In the genomic region with DNA sequence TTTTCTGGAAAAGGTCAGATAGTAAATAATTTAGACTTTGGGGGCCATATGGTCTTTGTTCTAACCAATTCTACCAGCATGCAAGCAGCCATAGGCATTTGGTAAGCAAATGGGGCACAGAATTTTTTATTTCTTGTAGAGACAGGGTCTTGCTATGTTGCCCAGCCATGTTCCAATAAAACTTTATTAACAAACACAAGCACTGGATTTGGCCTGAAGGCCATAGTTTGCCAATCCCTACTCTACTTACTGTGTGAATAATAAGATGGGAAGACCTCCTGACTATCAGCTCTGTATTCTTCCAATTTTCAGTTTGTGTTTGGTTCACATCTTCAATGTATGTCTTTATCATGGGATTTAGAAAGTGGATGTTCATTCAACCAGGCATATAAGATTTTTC, we compare ENCODE assay signal across 29 cellular contexts. TPM values are rescaled to one million over a fixed set of nuclear protein-coding genes. Genes with fewer than 3 reads are reported as not detected.
"Had no signal": no experiment of that assay in that cellular context is flagged by ENCODE, and none has a peak within 500 bp of the region (broad histone marks: within the 10 kb centered on the region; RNA-seq: fewer than 3 reads in every experiment).

No MANE protein-coding gene starts in this region.

- DNase-seq: colonic mucosa; cortex of kidney; dermis blood vessel endothelial cell; dorsolateral prefrontal cortex; effector CD4-positive, alpha-beta T cell; effector CD8-positive, alpha-beta T cell; effector memory CD4-positive, alpha-beta T cell; effector memory CD8-positive, alpha-beta T cell; endodermal cell; erythroblast; esophagus squamous epithelium; foreskin fibroblast; foreskin keratinocyte; foreskin melanocyte; gastrocnemius medialis; glutamatergic neuron; head of caudate nucleus; heart left ventricle; heart right ventricle had no signal

- ATAC-seq: effector memory CD8-positive, alpha-beta T cell; esophagus mucosa; foreskin keratinocyte; gastrocnemius medialis; gastroesophageal sphincter; heart left ventricle; heart right ventricle had no signal

- H3K27ac ChIP-seq: colonic mucosa, coronary artery, epithelial cell of prostate, esophagus muscularis mucosa, esophagus squamous epithelium, foreskin keratinocyte, gastrocnemius medialis, gastroesophageal sphincter, heart left ventricle, heart right ventricle, hepatocyte had no signal

- H3K4me2 ChIP-seq: hepatocyte had no signal

- H3K36me3 ChIP-seq: colonic mucosa, esophagus muscularis mucosa, esophagus squamous epithelium, gastrocnemius medialis, gastroesophageal sphincter, heart left ventricle, heart right ventricle had no signal

- H3K79me2 ChIP-seq: hepatocyte had no signal

- H3K9me3 ChIP-seq: colonic mucosa, esophagus muscularis mucosa, esophagus squamous epithelium, gastrocnemius medialis had no signal

- H3K4me1 ChIP-seq: colonic mucosa, foreskin keratinocyte had no signal

- H2AFZ ChIP-seq: hepatocyte had no signal

- H3K4me3 ChIP-seq: colonic mucosa, coronary artery, dorsolateral prefrontal cortex, esophagus muscularis mucosa, esophagus squamous epithelium, gastrocnemius medialis, gastroesophageal sphincter, heart left ventricle, heart right ventricle, hepatocyte had no signal

- H3K27me3 ChIP-seq: colonic mucosa, dorsolateral prefrontal cortex, esophagus muscularis mucosa, esophagus squamous epithelium, foreskin keratinocyte, gastrocnemius medialis, gastroesophageal sphincter, heart left ventricle, heart right ventricle, hepatocyte had no signal

- FAIRE-seq: colon, endometrium, endothelial cell of umbilical vein, frontal cortex had no signal

RNA-seq across cellular contexts. Expression of gene SERP2, which starts 53.0 kb away (rescaled TPM):
- total RNA-seq: endothelial cell of umbilical vein had no signal
